ENCODE assay signal across 28 cellular contexts in genomic region chr2:128625421-128625820, GRCh38.
"Had no signal": no experiment of that assay in that cellular context is flagged by ENCODE, and none has a peak within 500 bp of the region (broad histone marks: within the 10 kb centered on the region; RNA-seq: fewer than 3 reads in every experiment).

No MANE protein-coding gene starts in this region.

- H3K27ac ChIP-seq: brain microvascular endothelial cell, SJCRH30, SK-N-MC, WERI-Rb-1 had no signal

- H3K9me3 Mint-ChIP-seq: activated CD8-positive, alpha-beta T cell treated with anti-CD3 and anti-CD28 coated beads for 36 hours; activated naive CD8-positive, alpha-beta T cell treated with anti-CD3 and anti-CD28 coated beads for 36 hours; activated T-cell treated with anti-CD3 and anti-CD28 coated beads, Interleukin-2, amount 50 U/mL, for 72 hours; activated T-helper 17 cell treated with anti-CD3 and anti-CD28 coated beads, Interleukin-2, amount 50 U/mL, for 72 hours had no signal

- H3K36me3 Mint-ChIP-seq: activated naive CD8-positive, alpha-beta T cell treated with anti-CD3 and anti-CD28 coated beads for 36 hours had no signal

- H3K9me3 ChIP-seq: SJCRH30 had no signal

- H3K4me3 Mint-ChIP-seq: activated CD8-positive, alpha-beta T cell treated with anti-CD3 and anti-CD28 coated beads for 36 hours; activated naive CD8-positive, alpha-beta T cell treated with anti-CD3 and anti-CD28 coated beads for 36 hours; activated T-helper 17 cell treated with anti-CD3 and anti-CD28 coated beads, Interleukin-2, amount 50 U/mL, for 72 hours had no signal

- H3K4me3 ChIP-seq: SJCRH30, SK-N-MC had no signal

- H3K27me3 Mint-ChIP-seq: activated CD8-positive, alpha-beta T cell treated with anti-CD3 and anti-CD28 coated beads for 36 hours; activated T-helper 17 cell treated with anti-CD3 and anti-CD28 coated beads, Interleukin-2, amount 50 U/mL, for 72 hours had no signal

- ATAC-seq: activated CD8-positive, alpha-beta T cell treated with anti-CD3 and anti-CD28 coated beads for 36 hours; activated T-cell treated with anti-CD3 and anti-CD28 coated beads, Interleukin-2, amount 50 U/mL, for 72 hours; activated T-helper 17 cell treated with anti-CD3 and anti-CD28 coated beads, Interleukin-2, amount 50 U/mL, for 72 hours; Panc1 had no signal

- H3K27me3 ChIP-seq: brain microvascular endothelial cell, SJCRH30 had no signal

- H3K27ac Mint-ChIP-seq: activated CD8-positive, alpha-beta T cell treated with anti-CD3 and anti-CD28 coated beads for 36 hours; activated naive CD8-positive, alpha-beta T cell treated with anti-CD3 and anti-CD28 coated beads for 36 hours; activated T-cell treated with anti-CD3 and anti-CD28 coated beads, Interleukin-2, amount 50 U/mL, for 72 hours; activated T-helper 17 cell treated with anti-CD3 and anti-CD28 coated beads, Interleukin-2, amount 50 U/mL, for 72 hours had no signal

- DNase-seq: activated CD4-positive, alpha-beta T cell treated with anti-CD3 and anti-CD28 coated beads for 1 hour; activated CD4-positive, alpha-beta T cell treated with anti-CD3 and anti-CD28 coated beads for 48 hours; activated CD4-positive, CD25-positive, alpha-beta regulatory T cell; activated CD8-positive, alpha-beta T cell treated with anti-CD3 and anti-CD28 coated beads for 36 hours; activated effector memory CD4-positive, alpha-beta T cell treated with anti-CD3 and anti-CD28 coated beads, Interleukin-2, amount 50 U/mL, for 16 hours; activated naive CD4-positive, alpha-beta T cell; activated naive CD4-positive, alpha-beta T cell treated with anti-CD3 and anti-CD28 coated beads, Interleukin-2, amount 50 U/mL, for 16 hours; activated naive CD8-positive, alpha-beta T cell treated with anti-CD3 and anti-CD28 coated beads for 36 hours; activated T-cell treated with anti-CD3 and anti-CD28 coated beads, Interleukin-2, amount 50 U/mL, for 1 hour; activated T-cell treated with anti-CD3 and anti-CD28 coated beads, Interleukin-2, amount 50 U/mL, for 72 hours; amniotic stem cell; brain microvascular endothelial cell; Karpas-422; KBM-7; NCI-H1105; NCI-H1417 treated with DMSO at 0.1 percent for 48 hours; NCI-H1930; NCI-H2081 treated with DMSO at 0.1 percent for 48 hours; NCI-H226; NCI-H446 treated with DMSO at 0.1 percent for 48 hours; NCI-H524 treated with DMSO at 0.1 percent for 48 hours; SHP77; T1000; WERI-Rb-1 had no signal

- H3K36me3 ChIP-seq: brain microvascular endothelial cell, SJCRH30, WERI-Rb-1 had no signal
